16 cellular contexts compared by ENCODE assay signal in genomic region chr20:52062452-52063209, GRCh38.
DNase-seq lines count a peak whose midpoint lies in the region; ATAC-seq, FAIRE-seq and TF ChIP-seq lines count a peak whose summit lies in the region.
"Had no signal": no experiment of that assay in that cellular context is flagged by ENCODE, and none has a peak within 500 bp of the region (broad histone marks: within the 10 kb centered on the region; RNA-seq: fewer than 3 reads in every experiment).

No MANE protein-coding gene starts in this region.

- H3K23ac ChIP-seq in H9 (ENCODE audit: insufficient read length, low read depth, low read length) (no peak overlapping the region), mesendoderm (ENCODE audit: low read length) (no peak overlapping the region)

- peaks cover 6 to 9% of the 10 kb centered on the region in 2 experiments; a peak in 3 of 4 replicates for H3K4me1 Mint-ChIP-seq in H9
- H3K4me1 Mint-ChIP-seq: CD4-positive, alpha-beta memory T cell had no signal

- in situ Hi-C loops in K562 (cut with MboI): no loop called here

- H2BK120ac ChIP-seq in H9 (ENCODE audit: low read depth, low read length, poor library complexity, severe bottlenecking): no peak overlapping the region
- no peak overlapping the region for H2BK120ac ChIP-seq in mesendoderm (ENCODE audit: low read depth, low read length)

- CTCF ChIA-PET in K562 (lab: Yijun Ruan, JAX; ENCODE audit: low intra/inter-chr PET ratio): no interaction called here

- H2AK5ac ChIP-seq in H9 (ENCODE audit: insufficient read length, low read length) (no peak overlapping the region), mesendoderm (ENCODE audit: low read length) (no peak overlapping the region)

- H3K36me3 ChIP-seq in K562 (ENCODE audit: control insufficient read depth, insufficient read depth, low read length): no peaks in the 10 kb centered on the region
- H3K36me3 ChIP-seq in mesendoderm (ENCODE audit: control insufficient read depth, insufficient read depth, low read length): no peaks in the 10 kb centered on the region
- H3K36me3 ChIP-seq in adrenal gland (replicated peaks in 1 of 2): no peaks in the 10 kb centered on the region
- H3K36me3 ChIP-seq: HAP-1 had no signal

- no peak overlapping the region for H3K9ac ChIP-seq in H9 (ENCODE audit: extremely low read depth, insufficient read length, low read length)
- H3K9ac ChIP-seq in K562 (ENCODE audit: insufficient read depth in 1 of 2, low read depth in 2 of 2, low read length in 2 of 2): no peak overlapping the region
- no peak overlapping the region for H3K9ac ChIP-seq in mesendoderm (ENCODE audit: low read length)
- H3K9ac ChIP-seq: GM23248 had no signal

- H3T11ph ChIP-seq in H9 (ENCODE audit: low read length): no peak overlapping the region

- TF ChIP-seq RAD21 in K562 (CRISPR knock-in tag; conservative IDR thresholded peaks at IDR 0.05 in 1 of 2, IDR thresholded peaks at IDR 0.05 in 1 of 2): no peak

- H4K8ac ChIP-seq in H9 (replicated peaks; ENCODE audit: insufficient read length, low read depth, low read length) (no peak overlapping the region), mesendoderm (ENCODE audit: low read depth, low read length) (no peak overlapping the region)

- no peaks in the 10 kb centered on the region for H3K23me2 ChIP-seq in H9 (ENCODE audit: insufficient read length, low read depth, low read length, poor library complexity, severe bottlenecking)

- DNase-seq in H9 (no peak), K562 (ENCODE audit: extremely low read depth in 1 of 4, low spot score in 3 of 4) (no peak), mesendoderm (peak; percentile 30), adrenal gland (no peak)
- DNase-seq in activated naive CD4-positive, alpha-beta T cell treated with anti-CD3 and anti-CD28 coated beads, Interleukin-2, amount 50 U/mL, for 16 hours: no peak
- DNase-seq: C1 segment of cervical spinal cord; Calu3; CD4-positive, alpha-beta memory T cell; COR-L47; DMS53; DMS79 treated with DMSO at 0.1 percent for 48 hours; GM23248 had no signal

- H3K27ac Mint-ChIP-seq in H9: peak overlapping the region in 2 of 3 experiments; percentile 70 to 76; a peak in 3 of 7 replicates
- H3K27ac Mint-ChIP-seq: CD4-positive, alpha-beta memory T cell had no signal

- no peak overlapping the region for H3K56ac ChIP-seq in H9 (ENCODE audit: insufficient read length, low read depth, low read length)
- H3K56ac ChIP-seq in mesendoderm (ENCODE audit: low read length): no peak overlapping the region

- H3K4me2 ChIP-seq in H9 (ENCODE audit: insufficient read depth, insufficient read length, low read length) (no peak overlapping the region), K562 (ENCODE audit: insufficient read depth, low read length) (no peak overlapping the region), mesendoderm (ENCODE audit: low read length) (no peak overlapping the region)

- POLR2A ChIA-PET in K562 (lab: Yijun Ruan, JAX): interaction anchor here (0.7 kb wide), 1 partner anchor 15 kb away, joined by 3 read pairs; no protein-coding TSS in a partner anchor

- no CpG with 5 or more reads among the region's 5 CpGs for WGBS in H9 (ENCODE audit: extremely low coverage, insufficient read length, low lambda C conversion rate)
- 0% methylated on average over 5 of the region's 5 CpGs for WGBS in K562 (ENCODE audit: insufficient coverage, low coverage, missing lambda C conversion rate)
- no CpG with 5 or more reads among the region's 5 CpGs for WGBS in mesendoderm (ENCODE audit: extremely low coverage, insufficient coverage, low lambda C conversion rate)
- WGBS in adrenal gland, 4 donors: 80 to 82% (median 81%) methylated on average over 5 of the region's 5 CpGs

- no peak overlapping the region for H2BK15ac ChIP-seq in H9 (ENCODE audit: low read depth, low read length)
- no peak overlapping the region for H2BK15ac ChIP-seq in mesendoderm (replicated peaks; ENCODE audit: low read depth)

- TF ChIP-seq POLR2A in K562 (conservative IDR thresholded peaks at IDR 0.05): no peak
- TF ChIP-seq POLR2A in adrenal gland (IDR thresholded peaks at IDR 0.05): no peak

- no peak overlapping the region for H3K27ac ChIP-seq in H9 (ENCODE audit: insufficient read length, low read depth, low read length)
- H3K27ac ChIP-seq in K562 (ENCODE audit: extremely low read depth, low read depth, low read length): no peak overlapping the region
- H3K27ac ChIP-seq in mesendoderm (ENCODE audit: low read depth, low read length): no peak overlapping the region
- H3K27ac ChIP-seq in adrenal gland: no peak overlapping the region
- H3K27ac ChIP-seq: GM23248 had no signal

- no peaks in the 10 kb centered on the region for H3K27me3 Mint-ChIP-seq in H9 (ENCODE audit: low read depth)
- H3K27me3 Mint-ChIP-seq: CD4-positive, alpha-beta memory T cell had no signal

- H3K4me3 Mint-ChIP-seq in H9: no peak overlapping the region
- H3K4me3 Mint-ChIP-seq: CD4-positive, alpha-beta memory T cell had no signal

- TF ChIP-seq CTCF in H9 (conservative IDR thresholded peaks at IDR 0.05) (no peak), K562 (IDR thresholded peaks at IDR 0.05 in 2 of 3, conservative IDR thresholded peaks at IDR 0.05 in 1 of 3; ENCODE audit: insufficient read depth in 2 of 3, low read depth in 1 of 3, low read length in 3 of 3) (no peak), adrenal gland (IDR thresholded peaks at IDR 0.05) (no peak)

- H2BK5ac ChIP-seq in H9 (ENCODE audit: insufficient read length, low read length) (no peak overlapping the region), mesendoderm (ENCODE audit: low read length) (no peak overlapping the region)

- H3K4ac ChIP-seq in H9 (ENCODE audit: low read depth, low read length): no peak overlapping the region
- H3K4ac ChIP-seq in mesendoderm (ENCODE audit: low read depth, low read length): no peak overlapping the region

- H3K4me1 ChIP-seq in H9 (ENCODE audit: insufficient read depth, low read length): no peaks in the 10 kb centered on the region; the same call in 1 of the 2 replicates
- no peaks in the 10 kb centered on the region for H3K4me1 ChIP-seq in K562 (replicated peaks in 1 of 2; ENCODE audit: control insufficient read depth in 2 of 2, insufficient read depth in 2 of 2, low read length in 2 of 2)
- H3K4me1 ChIP-seq in mesendoderm (ENCODE audit: control insufficient read depth, low read depth, low read length): no peaks in the 10 kb centered on the region
- no peaks in the 10 kb centered on the region for H3K4me1 ChIP-seq in adrenal gland (replicated peaks in 1 of 2)
- H3K4me1 ChIP-seq: HAP-1 had no signal

- H3K9me1 ChIP-seq in K562 (ENCODE audit: control insufficient read depth, insufficient read depth, low read length): no peaks in the 10 kb centered on the region

- no peak for FAIRE-seq in K562 (lab: Jason Lieb, UNC)
- FAIRE-seq: G401.6, GM12892 had no signal

- H4K20me1 ChIP-seq in H9 (ENCODE audit: control insufficient read depth, insufficient read depth, insufficient read length) (no peaks in the 10 kb centered on the region), K562 (replicated peaks; ENCODE audit: control insufficient read depth, insufficient read depth, low read length) (no peaks in the 10 kb centered on the region)

- H3K36me3 Mint-ChIP-seq in H9 (ENCODE audit: insufficient read depth in 1 of 3, low read depth in 3 of 3): peaks cover 0 to 9% (median 3%) of the 10 kb centered on the region in 3 experiments; a peak in 6 of 7 replicates

- no peak overlapping the region for H4K91ac ChIP-seq in H9 (ENCODE audit: insufficient read length, low read depth, low read length)

- H3K79me1 ChIP-seq in H9 (ENCODE audit: insufficient read depth, low read depth, low read length, poor library complexity, severe bottlenecking) (no peaks in the 10 kb centered on the region), mesendoderm (ENCODE audit: low read length) (no peaks in the 10 kb centered on the region)

- H4K5ac ChIP-seq in H9 (ENCODE audit: insufficient read length, low read depth, low read length): no peak overlapping the region
- H4K5ac ChIP-seq in mesendoderm (ENCODE audit: low read length): no peak overlapping the region

- no peak overlapping the region for H3K14ac ChIP-seq in H9 (ENCODE audit: insufficient read depth, low read length)

- no peak overlapping the region for H2BK12ac ChIP-seq in H9 (ENCODE audit: insufficient read length, low read depth, low read length)

- intact Hi-C loops in K562 (cut with micrococcal nuclease): no loop called here
- intact Hi-C loops in adrenal gland (cut with DNase I): no loop called here

- H3K18ac ChIP-seq in H9 (ENCODE audit: insufficient read length, low read depth, low read length): no peak overlapping the region
- no peak overlapping the region for H3K18ac ChIP-seq in mesendoderm (ENCODE audit: low read length)

- H3K4me3 ChIP-seq in K562: no peak overlapping the region
- H3K4me3 ChIP-seq in mesendoderm (ENCODE audit: low read length): no peak overlapping the region
- no peak overlapping the region for H3K4me3 ChIP-seq in adrenal gland
- H3K4me3 ChIP-seq: GM23248, HAP-1 had no signal

- ATAC-seq in K562 (no peak), GM21737 (IDR thresholded peaks at IDR 0.05; ENCODE audit: unreplicated experiment) (no peak)

- no TSS peak for BruUV-seq in K562 (replicated peaks; lab: Mats Ljungman, UMichigan)

- H3K27me3 ChIP-seq in H9 (ENCODE audit: insufficient read depth, low read length) (no peaks in the 10 kb centered on the region), K562 (ENCODE audit: control insufficient read depth in 2 of 2, insufficient read depth in 2 of 2, low read length in 2 of 2) (peaks cover 0 to 2% of the 10 kb centered on the region in 2 experiments; a peak in 1 of 5 replicates), mesendoderm (ENCODE audit: insufficient read depth, low read length, poor library complexity) (no peaks in the 10 kb centered on the region), adrenal gland (no peaks in the 10 kb centered on the region)

- no peak overlapping the region for H2BK20ac ChIP-seq in H9 (ENCODE audit: low read depth, low read length, poor library complexity, severe bottlenecking)

- no peak for TF ChIP-seq EP300 in K562 (IDR thresholded peaks at IDR 0.05; ENCODE audit: low read length)

- H3K79me2 ChIP-seq in H9 (ENCODE audit: insufficient read depth, low read length) (no peaks in the 10 kb centered on the region), K562 (ENCODE audit: control insufficient read depth, insufficient read depth, low read length) (no peaks in the 10 kb centered on the region), mesendoderm (ENCODE audit: control insufficient read depth, insufficient read depth, low read length) (no peaks in the 10 kb centered on the region)

- H3K9me3 Mint-ChIP-seq in H9: peaks cover 0 to 4% of the 10 kb centered on the region in 2 experiments; a peak in 2 of 5 replicates

- no peak overlapping the region for H2AFZ ChIP-seq in H9 (ENCODE audit: low read length)
- no peak overlapping the region for H2AFZ ChIP-seq in K562 (ENCODE audit: low read depth, low read length)
- H2AFZ ChIP-seq: GM23248 had no signal

- H3K9me3 ChIP-seq in H9 (ENCODE audit: control insufficient read depth, low read depth, low read length) (no peaks in the 10 kb centered on the region), K562 (replicated peaks; ENCODE audit: control insufficient read depth, insufficient read depth, low read depth, low read length) (no peaks in the 10 kb centered on the region), adrenal gland (replicated peaks in 1 of 3) (no peaks in the 10 kb centered on the region)
- H3K9me3 ChIP-seq: HAP-1 had no signal
